In genomic region chr10:100750291-100751210, GRCh38 we compare ENCODE assay signal across 27 cellular contexts. TPM values are rescaled to one million over a fixed set of nuclear protein-coding genes. Genes with fewer than 3 reads are reported as not detected.
"Had no signal": no experiment of that assay in that cellular context is flagged by ENCODE, and none has a peak within 500 bp of the region (broad histone marks: within the 10 kb centered on the region; RNA-seq: fewer than 3 reads in every experiment).

No MANE protein-coding gene starts in this region.

- ATAC-seq: activated T-cell treated with anti-CD3 and anti-CD28 coated beads, Interleukin-2, amount 50 U/mL, for 4 hours; esophagus mucosa had no signal

- H3K36me3 Mint-ChIP-seq: activated naive CD8-positive, alpha-beta T cell had no signal

- H3K36me3 ChIP-seq: adrenal gland, prostate gland, upper lobe of left lung had no signal

- H3K9me3 ChIP-seq: adrenal gland, prostate gland, upper lobe of left lung had no signal

- H3K27ac ChIP-seq: adrenal gland, coronary artery, prostate gland, upper lobe of left lung had no signal

- H3K4me3 Mint-ChIP-seq: activated naive CD8-positive, alpha-beta T cell; activated T-cell treated with anti-CD3 and anti-CD28 coated beads, Interleukin-2, amount 50 U/mL, for 4 hours; central memory CD8-positive, alpha-beta T cell; neural crest cell had no signal

- H3K27ac Mint-ChIP-seq: activated naive CD8-positive, alpha-beta T cell; activated T-helper 2 cell treated with anti-CD3 and anti-CD28 coated beads, Interferon-gamma antibody, Interleukin-2, Interleukin-4, amounts not matched to agents 10 μg/mL and 5 μg/mL and 100 μg/mL, durations not matched to agents 14 hours and 24 hours and 36 hours had no signal

- DNase-seq: activated CD4-positive, alpha-beta T cell treated with anti-CD3 and anti-CD28 coated beads, Interleukin-2, amount 50 U/mL, for 48 hours; activated CD8-positive, alpha-beta memory T cell treated with anti-CD3 and anti-CD28 coated beads, Interleukin-2, amount 50 U/mL, for 48 hours; activated naive CD4-positive, alpha-beta T cell; activated T-cell treated with anti-CD3 and anti-CD28 coated beads, Interleukin-2, amount 50 U/mL, for 4 hours; adrenal gland; hippocampal formation; stimulated activated CD4-positive, alpha-beta T cell treated with anti-CD3 and anti-CD28 coated beads, Interleukin-12 subunit alpha, Interleukin-12 subunit beta, amount 100 ng/mL, for 4 hours; stimulated activated CD4-positive, alpha-beta T cell treated with anti-CD3 and anti-CD28 coated beads, Interleukin-4, amount 100 ng/mL, for 4 hours; stimulated activated naive CD8-positive, alpha-beta T cell treated with anti-CD3 and anti-CD28 coated beads, Interleukin-15, Interleukin-2, amounts not matched to agents 100 U/mL and 50 U/mL, for 24 hours; T-helper 9 cell had no signal

- H3K4me3 ChIP-seq: adrenal gland, coronary artery, prostate gland, upper lobe of left lung had no signal

- H3K9me3 Mint-ChIP-seq: activated T-cell treated with anti-CD3 and anti-CD28 coated beads, Interleukin-2, amount 50 U/mL, for 4 hours; activated T-helper 2 cell treated with anti-CD3 and anti-CD28 coated beads, Interferon-gamma antibody, Interleukin-2, Interleukin-4, amounts not matched to agents 10 μg/mL and 5 μg/mL and 100 μg/mL, durations not matched to agents 14 hours and 24 hours and 36 hours; central memory CD8-positive, alpha-beta T cell; neural crest cell had no signal

RNA-seq across cellular contexts. Expression of gene PAX2, which starts 5.2 kb away (rescaled TPM):
- total RNA-seq: activated CD8-positive, alpha-beta memory T cell treated with anti-CD3 and anti-CD28 coated beads for 36 hours; activated T-cell treated with anti-CD3 and anti-CD28 coated beads, Interleukin-2, amount 50 U/mL, for 4 hours; esophagus mucosa; frontal cortex; liver; mononuclear cell; myocyte; omental fat pad; skeletal muscle tissue; subcutaneous adipose tissue; T-helper 1 cell treated with Interleukin-12 subunit alpha and Interleukin-12 subunit beta and Interleukin-4 antibody, amounts not matched to agents 30 ng/mL and 1 ng/mL, for 36 hours had no signal
